Comparison of ENCODE assay signal across 8 cellular contexts in genomic region chr12:123043536-123044001, GRCh38.
A peak's percentile ranks its signal among the peaks of the same experiment; 100 is the strongest.
DNase-seq lines count a peak whose midpoint lies in the region; ATAC-seq and TF ChIP-seq lines count a peak whose summit lies in the region.

No MANE protein-coding gene starts in this region.

- H3K18ac ChIP-seq in IMR-90 (ENCODE audit: low read depth, low read length) = peak overlapping the region; percentile 48

- no peak; the same call in 1 of the 2 replicates for TF ChIP-seq POLR2A in IMR-90 (IDR thresholded peaks at IDR 0.05; ENCODE audit: low read depth, low read length)

- peak overlapping the region; percentile 92 for H2AK5ac ChIP-seq in IMR-90 (ENCODE audit: low read depth, low read length)

- H3K27me3 ChIP-seq in Caco-2 (replicated peaks; ENCODE audit: control insufficient read depth, insufficient read depth, low read length) (no peaks in the 10 kb centered on the region), IMR-90 (ENCODE audit: control insufficient read depth, insufficient read depth, low read length) (no peaks in the 10 kb centered on the region), foreskin keratinocyte (no peaks in the 10 kb centered on the region)

- CTCF ChIA-PET in Caco-2 (lab: Charles Lee) (interaction anchor here (0.8 to 3.6 kb wide), 6 partner anchors 107 to 541 kb away, joined by 3 to 36 read pairs (median 4); partner anchors contain the start of genes MPHOSPH9, MTRFR, PITPNM2 and TMED2), IMR-90 (lab: Yijun Ruan, JAX) (interaction anchor here (0.6 to 3.3 kb wide), 14 partner anchors 17 to 198 kb away, joined by 3 to 27 read pairs (median 4); partner anchors contain the start of genes MPHOSPH9, MTRFR and PITPNM2)

- peak; percentile 92 for ATAC-seq in IMR-90 (ENCODE audit: low read depth)
- ATAC-seq in foreskin keratinocyte = peak; percentile 84

- H3K4me3 ChIP-seq in Caco-2 (ENCODE audit: low read depth, low read length) (no peak overlapping the region), IMR-90 (ENCODE audit: insufficient read depth, low read depth, low read length) (no peak overlapping the region)

- dilution Hi-C loops in IMR-90 (cut with HindIII; ENCODE audit: low sequenced_read_pairs, unreplicated experiment) = no loop called here

- H4K8ac ChIP-seq in IMR-90 (ENCODE audit: low read depth in 2 of 2, low read length in 2 of 2) = peak overlapping the region; percentile 1 to 90; a peak in 3 of 4 replicates

- peak overlapping the region; percentile 95 for H4K91ac ChIP-seq in IMR-90 (ENCODE audit: insufficient read depth, low read depth, low read length)

- peak overlapping the region; percentile 7; the same call in 1 of the 2 replicates for H3K4me2 ChIP-seq in IMR-90 (ENCODE audit: low read depth, low read length)

- H2BK120ac ChIP-seq in IMR-90 (ENCODE audit: low read depth, low read length) = peak overlapping the region; percentile 92

- peak overlapping the region; percentile 84 for H3K14ac ChIP-seq in IMR-90 (replicated peaks; ENCODE audit: low read depth, low read length)

- H3K56ac ChIP-seq in IMR-90 (ENCODE audit: extremely low read depth, insufficient read depth, low read length) = no peak overlapping the region

- H4K5ac ChIP-seq in IMR-90 (ENCODE audit: low read depth, low read length) = peak overlapping the region; percentile 93

- peak overlapping the region; percentile 95 for H3K4ac ChIP-seq in IMR-90 (ENCODE audit: low read depth, low read length)

- peak overlapping the region; percentile 57 for H2BK5ac ChIP-seq in IMR-90 (ENCODE audit: low read depth, low read length, poor library complexity, severe bottlenecking)

- peak overlapping the region; percentile 17 for H2AFZ ChIP-seq in IMR-90 (replicated peaks; ENCODE audit: low read length, poor library complexity)

- H3K23ac ChIP-seq in IMR-90 (ENCODE audit: low read depth, low read length) = peak overlapping the region; percentile 81; the same call in 1 of the 2 replicates

- peak overlapping the region; percentile 93 for H2BK20ac ChIP-seq in IMR-90 (ENCODE audit: low read depth, low read length)

- no peak overlapping the region for H3K27ac Mint-ChIP-seq in Caco-2 (ENCODE audit: unreplicated experiment)

- H2AK9ac ChIP-seq in IMR-90 (replicated peaks; ENCODE audit: low read depth, low read length, poor library complexity) = peak overlapping the region; percentile 53

- H3K9me3 ChIP-seq in Caco-2 = no peaks in the 10 kb centered on the region
- H3K9me3 ChIP-seq in IMR-90 (ENCODE audit: control insufficient read depth, insufficient read depth, low read length) = no peaks in the 10 kb centered on the region

- no peaks in the 10 kb centered on the region for H3K4me1 ChIP-seq in Caco-2
- peaks cover 33% of the 10 kb centered on the region for H3K4me1 ChIP-seq in IMR-90 (ENCODE audit: control insufficient read depth, insufficient read depth, low read length)
- no peaks in the 10 kb centered on the region for H3K4me1 ChIP-seq in foreskin keratinocyte

- H3K79me1 ChIP-seq in IMR-90 (ENCODE audit: low read depth in 1 of 2, low read length in 2 of 2) = peaks cover 6 to 42% of the 10 kb centered on the region in 2 experiments; a peak in 3 of 4 replicates

- H3K27ac ChIP-seq in IMR-90 (ENCODE audit: insufficient read depth, low read length) (peak overlapping the region; percentile 93), foreskin keratinocyte (no peak overlapping the region), substantia nigra (ENCODE audit: low read depth, low read length, poor library complexity, severe bottlenecking) (no peak overlapping the region)

- H3K9me3 Mint-ChIP-seq in Caco-2 (ENCODE audit: unreplicated experiment) = no peaks in the 10 kb centered on the region

- H3K9ac ChIP-seq in IMR-90 (ENCODE audit: low read depth, low read length) = peak overlapping the region; percentile 69

- intact Hi-C loops in Caco-2 (cut with micrococcal nuclease; ENCODE audit: unreplicated experiment) (loop anchor here (1.0 to 2.0 kb wide), 2 partner anchors 107 to 195 kb away; partner anchors contain the start of gene PITPNM2), IMR-90 (cut with micrococcal nuclease) (loop anchor here (1.0 to 2.0 kb wide), 5 partner anchors 63 to 195 kb away; partner anchors contain the start of genes ARL6IP4, MPHOSPH9, MTRFR and PITPNM2)

- H4K20me1 ChIP-seq in IMR-90 (ENCODE audit: insufficient read depth, low read length) = no peaks in the 10 kb centered on the region

- POLR2A ChIA-PET in Caco-2 (lab: Charles Lee) (interaction anchor here (0.6 to 1.6 kb wide), 2 partner anchors 189 to 1799 kb away, joined by 4 to 5 read pairs; partner anchors contain the start of gene MPHOSPH9), IMR-90 (lab: Charles Lee; ENCODE audit: unreplicated experiment) (interaction anchor here (1.9 kb wide), 1 partner anchor 190 kb away, joined by 14 read pairs; the partner anchor contains the start of genes MPHOSPH9 and MTRFR)

- peaks cover 25% of the 10 kb centered on the region for H3K9me1 ChIP-seq in IMR-90 (ENCODE audit: insufficient read depth, low read length)

- no peaks in the 10 kb centered on the region for H3K4me1 Mint-ChIP-seq in Caco-2 (ENCODE audit: low read depth, unreplicated experiment)

- no peaks in the 10 kb centered on the region for H3K36me3 Mint-ChIP-seq in Caco-2 (ENCODE audit: insufficient read depth, unreplicated experiment)

- in situ Hi-C loops in IMR-90 (cut with MboI; ENCODE audit: low sequenced_read_pairs) = loop anchor here (10.0 kb wide), 1 partner anchor 191 kb away; the partner anchor contains the start of genes MPHOSPH9 and MTRFR

- no CpG with 5 or more reads among the region's 7 CpGs for WGBS in IMR-90 (ENCODE audit: extremely low coverage in 2 of 2, insufficient read length in 1 of 2), 2 experiments

- DNase-seq in Caco-2 (peak; percentile 71 to 78), IMR-90 (peak; percentile 99), SHP77 (lab: John Stamatoyannopoulos, UW) (peak; percentile 59 to 75), foreskin keratinocyte (peak; percentile 55 to 72), occipital lobe (lab: John Stamatoyannopoulos, UW) (peak; percentile 61), substantia nigra (lab: John Stamatoyannopoulos, UW) (peak in 35 of 49 donors; percentile 7 to 71 (median 49)), NCI-H2081 treated with DMSO at 0.1 percent for 48 hours (lab: John Stamatoyannopoulos, UW) (no peak)
- DNase-seq in activated gamma-delta T cell treated with anti-CD3 and anti-CD28 coated beads, Interleukin-2, amount 50 U/mL, for 16 hours (ENCODE audit: low read depth) = peak; percentile 60

- TF ChIP-seq RAD21 in IMR-90 (IDR thresholded peaks at IDR 0.05; ENCODE audit: low read length) = peak; percentile 97

- H2BK15ac ChIP-seq in IMR-90 (ENCODE audit: low read depth, low read length) = peak overlapping the region; percentile 48; the same call in 2 of the 3 replicates

- H3K4me3 Mint-ChIP-seq in Caco-2 (ENCODE audit: unreplicated experiment) = no peak overlapping the region

- TF ChIP-seq CTCF in Caco-2 (IDR thresholded peaks at IDR 0.05; ENCODE audit: insufficient read depth in 1 of 2, low read depth in 1 of 2, low read length in 1 of 2, severe bottlenecking in 1 of 2, unreplicated experiment in 1 of 2) (peak; percentile 65 to 76), IMR-90 (conservative IDR thresholded peaks at IDR 0.05; ENCODE audit: low read depth, low read length) (peak; percentile 93), foreskin keratinocyte (conservative IDR thresholded peaks at IDR 0.05) (peak; percentile 88)

- H3K36me3 ChIP-seq in Caco-2 (ENCODE audit: control insufficient read depth, insufficient read depth, low read length) (no peaks in the 10 kb centered on the region), IMR-90 (ENCODE audit: control insufficient read depth, insufficient read depth, low read length) (no peaks in the 10 kb centered on the region)

- no TSS peak for BruUV-seq in Caco-2 (replicated peaks; lab: Mats Ljungman, UMichigan)
- no TSS peak for BruUV-seq in IMR-90 (replicated peaks; lab: Mats Ljungman, UMichigan)

- H3K27me3 Mint-ChIP-seq in Caco-2 (ENCODE audit: insufficient read depth, unreplicated experiment) = no peaks in the 10 kb centered on the region

TF ChIP-seq in IMR-90, 13 proteins besides CTCF, POLR2A, EP300 and RAD21:
- TF ChIP-seq CEBPB (IDR thresholded peaks at IDR 0.05; ENCODE audit: low read depth, low read length) (peak; percentile 52), SMC3 (IDR thresholded peaks at IDR 0.05; ENCODE audit: low read depth, low read length) (peak; percentile 97), BHLHE40 (IDR thresholded peaks at IDR 0.05; ENCODE audit: low read depth, low read length) (peak; percentile 66; the same call in 1 of the 2 replicates), RFX5 (IDR thresholded peaks at IDR 0.05; ENCODE audit: low read depth, low read length) (no peak), MAZ (IDR thresholded peaks at IDR 0.05; ENCODE audit: borderline replicate concordance, low read depth, low read length) (peak; percentile 74; the same call in 1 of the 2 replicates), MXI1 (IDR thresholded peaks at IDR 0.05; ENCODE audit: borderline replicate concordance, low read depth, low read length) (peak; percentile 55; the same call in 1 of the 2 replicates), RCOR1 (IDR thresholded peaks at IDR 0.05; ENCODE audit: insufficient replicate concordance, low read length) (peak; percentile 57), ELK1 (IDR thresholded peaks at IDR 0.05; ENCODE audit: borderline replicate concordance, low read depth, low read length) (no peak), NFE2L2 (IDR thresholded peaks at IDR 0.05; ENCODE audit: low read depth, low read length) (no peak), CHD1 (IDR thresholded peaks at IDR 0.05; ENCODE audit: low read depth, low read length) (peak; percentile 84; the same call in 1 of the 2 replicates), FOS (IDR thresholded peaks at IDR 0.05; ENCODE audit: low read depth, low read length) (peak; percentile 78)
TF ChIP-seq in IMR-90: peak in this region for 8.
